Comparison of ENCODE assay signal across 15 cellular contexts in genomic region chr2:8533923-8534322, GRCh38.
DNase-seq lines count a peak whose midpoint lies in the region; ATAC-seq, FAIRE-seq and TF ChIP-seq lines count a peak whose summit lies in the region.
"Had no signal": no experiment of that assay in that cellular context is flagged by ENCODE, and none has a peak within 500 bp of the region (broad histone marks: within the 10 kb centered on the region; RNA-seq: fewer than 3 reads in every experiment).

No MANE protein-coding gene starts in this region.

- no peak for DNase-seq in esophagus squamous epithelium (lab: John Stamatoyannopoulos, UW)
- peak; percentile 43 for DNase-seq in posterior vena cava (ENCODE audit: low spot score)
- no peak for DNase-seq in cortex of kidney (lab: John Stamatoyannopoulos, UW)
- DNase-seq in D721Med (ENCODE audit: insufficient read length, low spot score) = no peak
- no peak for DNase-seq in DMS153 treated with DMSO at 0.1 percent for 48 hours (lab: John Stamatoyannopoulos, UW; ENCODE audit: unreplicated experiment)
- no peak for DNase-seq in pancreas
- DNase-seq: CD8-positive, alpha-beta T cell; GM23248; NCI-H1092; NCI-H1694; NCI-H446 had no signal

- H3K9me2 ChIP-seq in OCI-LY1 (ENCODE audit: low read depth, low read length) = no peaks in the 10 kb centered on the region

- H3K79me2 ChIP-seq in OCI-LY1 (ENCODE audit: insufficient read depth, low read length) = no peaks in the 10 kb centered on the region

- WGBS in esophagus squamous epithelium, 2 donors = 100% methylated on average over 5 to 8 of the region's 8 CpGs
- 97 to 98% methylated on average over 8 of the region's 8 CpGs for WGBS in pancreas, 2 donors

- H3K4me1 ChIP-seq in BLaER1 = peaks cover 80% of the 10 kb centered on the region
- H3K4me1 ChIP-seq in OCI-LY1 (ENCODE audit: insufficient read depth, low read length, severe bottlenecking) = peaks cover 68% of the 10 kb centered on the region
- peaks cover 26 to 51% (median 39%) of the 10 kb centered on the region in 3 donors for H3K4me1 ChIP-seq in esophagus squamous epithelium
- H3K4me1 ChIP-seq in pancreas = peaks cover 0 to 3% (median 0%) of the 10 kb centered on the region in 3 donors

- no peak for ATAC-seq in pancreas
- ATAC-seq: CD8-positive, alpha-beta T cell; HCT116 had no signal

- no peaks in the 10 kb centered on the region for H4K20me1 ChIP-seq in BLaER1
- H4K20me1 ChIP-seq in OCI-LY1 (ENCODE audit: insufficient read depth, low read length) = no peaks in the 10 kb centered on the region

- H3F3A ChIP-seq in OCI-LY1 (ENCODE audit: insufficient read depth, low read length) = no peaks in the 10 kb centered on the region

- H3K9ac ChIP-seq in BLaER1 = peak overlapping the region; percentile 70; the same call in 1 of the 2 replicates
- no peak overlapping the region for H3K9ac ChIP-seq in OCI-LY1 (ENCODE audit: low read length)
- H3K9ac ChIP-seq: GM23248 had no signal

- H2AFZ ChIP-seq in OCI-LY1 (ENCODE audit: low read length) = no peak overlapping the region
- H2AFZ ChIP-seq: GM23248 had no signal

- H3K4me2 ChIP-seq in BLaER1 (peak overlapping the region; percentile 93), OCI-LY1 (ENCODE audit: low read length) (no peak overlapping the region)

- FAIRE-seq in D721Med (lab: Jason Lieb, UNC) = no peak
- FAIRE-seq in pancreas (lab: Jason Lieb, UNC) = no peak

- no peak for TF ChIP-seq POLR2A in esophagus squamous epithelium (IDR thresholded peaks at IDR 0.05)

- TF ChIP-seq CTCF in OCI-LY1 (IDR thresholded peaks at IDR 0.05; ENCODE audit: low read length) = no peak
- TF ChIP-seq CTCF in esophagus squamous epithelium (IDR thresholded peaks at IDR 0.05) = no peak
- no peak for TF ChIP-seq CTCF in D721Med (IDR thresholded peaks at IDR 0.05; ENCODE audit: insufficient read depth, missing control alignments)
- no peak for TF ChIP-seq CTCF in pancreas (IDR thresholded peaks at IDR 0.05)

- H3K27me3 ChIP-seq in BLaER1 (no peaks in the 10 kb centered on the region), OCI-LY1 (ENCODE audit: insufficient read depth, low read length) (no peaks in the 10 kb centered on the region), esophagus squamous epithelium (no peaks in the 10 kb centered on the region), pancreas (no peaks in the 10 kb centered on the region)

- H3K4me3 ChIP-seq in BLaER1 (peak overlapping the region; percentile 51; the same call in 1 of the 2 replicates), OCI-LY1 (ENCODE audit: low read depth, low read length, poor library complexity, severe bottlenecking) (no peak overlapping the region), esophagus squamous epithelium (no peak overlapping the region), pancreas (no peak overlapping the region)
- H3K4me3 ChIP-seq: GM23248, K562 had no signal

- H3K27ac ChIP-seq in BLaER1 (peak overlapping the region; percentile 95), OCI-LY1 (ENCODE audit: low read depth, low read length, poor library complexity, severe bottlenecking) (peak overlapping the region; percentile 87), esophagus squamous epithelium (peak overlapping the region; percentile 52 to 84 (median 66)), pancreas (peak overlapping the region in 2 of 4 donors; percentile 3 to 11)
- H3K27ac ChIP-seq: GM23248 had no signal

- H3K36me3 ChIP-seq in BLaER1 (no peaks in the 10 kb centered on the region), OCI-LY1 (ENCODE audit: insufficient read depth, low read length) (peaks cover 13% of the 10 kb centered on the region), esophagus squamous epithelium (no peaks in the 10 kb centered on the region), pancreas (no peaks in the 10 kb centered on the region)

- intact Hi-C loops in esophagus squamous epithelium (cut with DNase I) = no loop called here
- intact Hi-C loops in posterior vena cava (cut with DNase I) = no loop called here
- intact Hi-C loops in pancreas (cut with DNase I) = no loop called here

- H3K9me3 ChIP-seq in BLaER1 (peaks cover 26% of the 10 kb centered on the region), OCI-LY1 (ENCODE audit: low read length) (peaks cover 9% of the 10 kb centered on the region), esophagus squamous epithelium (peaks cover 0 to 11% (median 9%) of the 10 kb centered on the region in 3 donors), pancreas (no peaks in the 10 kb centered on the region)
